In genomic region chr18:26454192-26454591, GRCh38 we compare ENCODE assay signal across 16 cellular contexts.
A peak's percentile ranks its signal among the peaks of the same experiment; 100 is the strongest.
DNase-seq lines count a peak whose midpoint lies in the region; ATAC-seq, FAIRE-seq and TF ChIP-seq lines count a peak whose summit lies in the region.
"Had no signal": no experiment of that assay in that cellular context is flagged by ENCODE, and none has a peak within 500 bp of the region (broad histone marks: within the 10 kb centered on the region; RNA-seq: fewer than 3 reads in every experiment).

No MANE protein-coding gene starts in this region.

- no peak for TF ChIP-seq EP300 in GM12878 (IDR thresholded peaks at IDR 0.05; ENCODE audit: borderline replicate concordance in 1 of 2, control insufficient read depth in 1 of 2, low read depth in 2 of 2, low read length in 2 of 2)

- TF ChIP-seq CTCF in right atrium auricular region (IDR thresholded peaks at IDR 0.05) (no peak), GM12878 (IDR thresholded peaks at IDR 0.05 in 2 of 3, conservative IDR thresholded peaks at IDR 0.05 in 1 of 3; ENCODE audit: control insufficient read depth in 2 of 3, extremely low read depth in 1 of 3, insufficient read depth in 1 of 3, low read depth in 3 of 3, low read length in 3 of 3) (no peak), nephron progenitor cell (IDR thresholded peaks at IDR 0.05) (no peak)

- H3K4me2 ChIP-seq in GM12878 (ENCODE audit: control insufficient read depth, insufficient read depth): no peak overlapping the region
- H3K4me2 ChIP-seq: BLaER1 treated with 17β-estradiol and CSF1 and Interleukin-3, amounts not matched to agents 10 nM and 100 nM had no signal

- 76% methylated on average over 3 of the region's 3 CpGs for WGBS in GM12878 (ENCODE audit: insufficient coverage, insufficient replicate concordance, low lambda C conversion rate, missing lambda C conversion rate)

- no peaks in the 10 kb centered on the region for H3K9me3 ChIP-seq in right atrium auricular region
- no peaks in the 10 kb centered on the region; the same call in 2 of the 3 replicates for H3K9me3 ChIP-seq in GM12878 (replicated peaks; ENCODE audit: control insufficient read depth, insufficient read depth, low read length)
- H3K9me3 ChIP-seq: BLaER1 treated with 17β-estradiol and CSF1 and Interleukin-3, amounts not matched to agents 10 nM and 100 nM had no signal

- H3K27me3 ChIP-seq in right atrium auricular region: no peaks in the 10 kb centered on the region
- H3K27me3 ChIP-seq in GM12878 (replicated peaks in 1 of 2; ENCODE audit: control insufficient read depth in 2 of 2, insufficient read depth in 2 of 2, low read length in 1 of 2): no peaks in the 10 kb centered on the region
- H3K27me3 ChIP-seq: BLaER1 treated with 17β-estradiol and CSF1 and Interleukin-3, amounts not matched to agents 10 nM and 100 nM had no signal

- POLR2A ChIA-PET in GM12878 (lab: Charles Lee): no interaction called here

- no peak overlapping the region for H3K9ac ChIP-seq in GM12878 (ENCODE audit: control insufficient read depth, insufficient read depth, low read length)
- H3K9ac ChIP-seq: BLaER1 treated with 17β-estradiol and CSF1 and Interleukin-3, amounts not matched to agents 10 nM and 100 nM had no signal

- SMC1A ChIA-PET in GM12878 (lab: Charles Lee; ENCODE audit: uncharacterized antibody, unreplicated experiment): interaction anchor here (0.9 kb wide), 1 partner anchor 70 kb away, joined by 3 read pairs; no protein-coding TSS in a partner anchor

- peak overlapping the region; percentile 8 to 16 for H3K27ac ChIP-seq in right atrium auricular region
- no peak overlapping the region for H3K27ac ChIP-seq in GM12878 (ENCODE audit: control insufficient read depth, insufficient read depth)
- H3K27ac ChIP-seq in substantia nigra (ENCODE audit: low read depth, low read length, poor library complexity, severe bottlenecking): no peak overlapping the region
- H3K27ac ChIP-seq: BLaER1 treated with 17β-estradiol and CSF1 and Interleukin-3, amounts not matched to agents 10 nM and 100 nM had no signal

- no peak overlapping the region for H3K4me3 Mint-ChIP-seq in nephron progenitor cell
- H3K4me3 Mint-ChIP-seq: B cell; CD8-positive, alpha-beta T cell; H9 had no signal

- ATAC-seq in GM12878 (0 out of 3 replicates have a peak, but pooled peaks have one; percentile 7), HG03442 (IDR thresholded peaks at IDR 0.05; ENCODE audit: unreplicated experiment) (no peak), GM19035 (IDR thresholded peaks at IDR 0.05; ENCODE audit: unreplicated experiment) (no peak)
- ATAC-seq: CD8-positive, alpha-beta T cell had no signal

- no peaks in the 10 kb centered on the region for H4K20me1 ChIP-seq in GM12878 (ENCODE audit: control insufficient read depth, insufficient read depth)
- H4K20me1 ChIP-seq: BLaER1 treated with 17β-estradiol and CSF1 and Interleukin-3, amounts not matched to agents 10 nM and 100 nM had no signal

- CTCF ChIA-PET in GM12878 (lab: Yijun Ruan, JAX): interaction anchor here (1.0 kb wide), 1 partner anchor 16 kb away, joined by 3 read pairs; no protein-coding TSS in a partner anchor

- peaks cover 5% of the 10 kb centered on the region for H3K27me3 Mint-ChIP-seq in nephron progenitor cell (ENCODE audit: low read depth, poor library complexity)

- in situ Hi-C loops in GM12878 (cut with MboI): no loop called here

- H3K79me2 ChIP-seq in GM12878 (ENCODE audit: control insufficient read depth, insufficient read depth, low read length): no peaks in the 10 kb centered on the region

- no peak for TF ChIP-seq RAD21 in GM12878 (IDR thresholded peaks at IDR 0.05; ENCODE audit: insufficient read depth, low read depth, low read length)

- H3K4me1 ChIP-seq in right atrium auricular region: peaks cover 0 to 15% of the 10 kb centered on the region in 2 donors
- H3K4me1 ChIP-seq in GM12878 (ENCODE audit: control insufficient read depth, insufficient read depth, low read length): peaks cover 24% of the 10 kb centered on the region

- H3K27ac Mint-ChIP-seq in nephron progenitor cell: peak overlapping the region; percentile 83
- H3K27ac Mint-ChIP-seq: B cell; CD8-positive, alpha-beta T cell had no signal

- H3K9me3 Mint-ChIP-seq in nephron progenitor cell: no peaks in the 10 kb centered on the region
- H3K9me3 Mint-ChIP-seq: CD8-positive, alpha-beta T cell; H9 had no signal

- H3K36me3 ChIP-seq in right atrium auricular region (peaks cover 12% of the 10 kb centered on the region), GM12878 (ENCODE audit: control insufficient read depth in 2 of 2, insufficient read depth in 2 of 2, low read length in 1 of 2) (no peaks in the 10 kb centered on the region)

- no peak overlapping the region for H3K4me3 ChIP-seq in right atrium auricular region
- no peak overlapping the region for H3K4me3 ChIP-seq in GM12878
- H3K4me3 ChIP-seq: BLaER1 treated with 17β-estradiol and CSF1 and Interleukin-3, amounts not matched to agents 10 nM and 100 nM had no signal

- no peak for DNase-seq in right atrium auricular region (ENCODE audit: low spot score)
- DNase-seq in cardiac septum (ENCODE audit: low spot score): no peak
- no peak for DNase-seq in GM12878 (ENCODE audit: low read depth, low spot score)
- no peak for DNase-seq in nephron progenitor cell
- no peak for DNase-seq in substantia nigra (lab: John Stamatoyannopoulos, UW)
- DNase-seq: 8988T; Calu3; CD8-positive, alpha-beta T cell; DMS79 treated with DMSO at 0.1 percent for 48 hours; GF-D8; H9 had no signal

- no TSS peak for BruUV-seq in GM12878 (replicated peaks; lab: Mats Ljungman, UMichigan)

- peaks cover 57% of the 10 kb centered on the region for H3K36me3 Mint-ChIP-seq in nephron progenitor cell (ENCODE audit: low read depth)

- peaks cover 50% of the 10 kb centered on the region for H3K4me1 Mint-ChIP-seq in nephron progenitor cell
- H3K4me1 Mint-ChIP-seq: B cell had no signal

- H2AFZ ChIP-seq in GM12878 (ENCODE audit: control insufficient read depth, low read depth, low read length): peak overlapping the region; percentile 35; the same call in 1 of the 2 replicates

- no peak for FAIRE-seq in GM12878 (lab: Jason Lieb, UNC)
- FAIRE-seq: H1 had no signal

- intact Hi-C loops in cardiac septum (cut with DNase I): no loop called here
- intact Hi-C loops in GM12878 (cut with micrococcal nuclease; ENCODE audit: unreplicated experiment): no loop called here

- RAD21 ChIA-PET in GM12878 (lab: Charles Lee; ENCODE audit: unreplicated experiment): interaction anchor here (1.0 kb wide), 2 partner anchors 70 to 94 kb away, joined by 4 read pairs; partner anchors contain the start of gene KCTD1

- TF ChIP-seq POLR2A in GM12878 (IDR thresholded peaks at IDR 0.05; ENCODE audit: low read depth, low read length): no peak

TF ChIP-seq in GM12878, 131 proteins besides CTCF, POLR2A, EP300 and RAD21:
- no peak for TF ChIP-seq IKZF2 (IDR thresholded peaks at IDR 0.05)
- no peak for TF ChIP-seq TBL1XR1 (IDR thresholded peaks at IDR 0.05; ENCODE audit: low read depth, low read length)
- TF ChIP-seq IRF4 (IDR thresholded peaks at IDR 0.05; ENCODE audit: low read depth, low read length): no peak
TF ChIP-seq in GM12878: peak in this region for 0.

Comparison
In these comparisons a context has a peak if more than half of its experiments do, and no peak if none do; other contexts are left out.
1. H3K27ac ChIP-seq: peak in right atrium auricular region (2 of 2); none in GM12878 (single experiment) and substantia nigra (single experiment).